ENCODE assay signal across 13 cellular contexts in genomic region chr9:116647515-116647809, GRCh38. TPM values are rescaled to one million over a fixed set of nuclear protein-coding genes. Genes with fewer than 3 reads are reported as not detected.
DNase-seq lines count a peak whose midpoint lies in the region; ATAC-seq, FAIRE-seq and TF ChIP-seq lines count a peak whose summit lies in the region.
"Had no signal": no experiment of that assay in that cellular context is flagged by ENCODE, and none has a peak within 500 bp of the region (broad histone marks: within the 10 kb centered on the region; RNA-seq: fewer than 3 reads in every experiment).

No MANE protein-coding gene starts in this region.

- H3K4me1 ChIP-seq in A549: peaks cover 5% of the 10 kb centered on the region; the same call in 2 of the 3 replicates
- no peaks in the 10 kb centered on the region for H3K4me1 ChIP-seq in body of pancreas

- CTCF ChIA-PET in A549 (lab: Yijun Ruan, JAX): interaction anchor here (0.6 to 10.4 kb wide), 19 partner anchors 8 to 1491 kb away, joined by 3 to 79 read pairs (median 6); no protein-coding TSS in a partner anchor

- TF ChIP-seq CTCF in A549 (IDR thresholded peaks at IDR 0.05) (no peak; the same call in 2 of the 3 replicates), body of pancreas (IDR thresholded peaks at IDR 0.05) (no peak), neural crest cell (conservative IDR thresholded peaks at IDR 0.05) (peak; percentile 18)

- peak overlapping the region in 1 of 2 experiments; percentile 29; a peak in 2 of 6 replicates for H3K27ac ChIP-seq in A549
- no peak overlapping the region for H3K27ac ChIP-seq in body of pancreas

- no peak overlapping the region for H3K4me3 Mint-ChIP-seq in neural crest cell
- H3K4me3 Mint-ChIP-seq: CD14-positive monocyte; endodermal cell; naive thymus-derived CD8-positive, alpha-beta T cell had no signal

- no peak for TF ChIP-seq RAD21 in A549 (conservative IDR thresholded peaks at IDR 0.05 in 1 of 2, IDR thresholded peaks at IDR 0.05 in 1 of 2)

- ATAC-seq in A549: peak; percentile 54 to 64; a peak in 4 of 6 replicates
- peak; percentile 13 for ATAC-seq in HG02798 (IDR thresholded peaks at IDR 0.05; ENCODE audit: poor library complexity, unreplicated experiment)
- peak; percentile 24 for ATAC-seq in body of pancreas
- ATAC-seq: naive thymus-derived CD8-positive, alpha-beta T cell had no signal

- no peaks in the 10 kb centered on the region for H3K27me3 ChIP-seq in body of pancreas

- no peak for FAIRE-seq in A549 (lab: Jason Lieb, UNC)

- H3K4me2 ChIP-seq in A549: no peak overlapping the region

- intact Hi-C loops in body of pancreas (cut with DNase I): loop anchor here (5.0 kb wide), 1 partner anchor 135 kb away; no protein-coding TSS in a partner anchor

- no peak overlapping the region for H3K27ac Mint-ChIP-seq in neural crest cell (ENCODE audit: unreplicated experiment)
- H3K27ac Mint-ChIP-seq: endodermal cell; naive thymus-derived CD8-positive, alpha-beta T cell had no signal

- no peaks in the 10 kb centered on the region for H3K36me3 ChIP-seq in body of pancreas (replicated peaks in 1 of 2; ENCODE audit: insufficient read depth in 1 of 2, low read depth in 2 of 2)

- no peaks in the 10 kb centered on the region for H3K36me3 Mint-ChIP-seq in neural crest cell (ENCODE audit: low read depth)
- H3K36me3 Mint-ChIP-seq: CD14-positive monocyte had no signal

- no peaks in the 10 kb centered on the region for H3K4me1 Mint-ChIP-seq in neural crest cell
- H3K4me1 Mint-ChIP-seq: CD14-positive monocyte; naive thymus-derived CD8-positive, alpha-beta T cell had no signal

- 87% methylated on average over 4 of the region's 4 CpGs for WGBS in A549 (ENCODE audit: missing lambda C conversion rate)
- 64 to 70% methylated on average over 4 of the region's 4 CpGs for WGBS in body of pancreas, 2 donors

- POLR2A ChIA-PET in A549 (lab: Yijun Ruan, JAX): interaction anchor here (0.7 kb wide), 1 partner anchor 244 kb away, joined by 4 read pairs; no protein-coding TSS in a partner anchor

- no peak for TF ChIP-seq POLR2A in A549 (IDR thresholded peaks at IDR 0.05; ENCODE audit: low read length)
- no peak for TF ChIP-seq POLR2A in body of pancreas (IDR thresholded peaks at IDR 0.05)

- H3K4me3 ChIP-seq in A549 (no peak overlapping the region), body of pancreas (no peak overlapping the region)

- no peaks in the 10 kb centered on the region for H3K27me3 Mint-ChIP-seq in neural crest cell (ENCODE audit: low read depth)
- H3K27me3 Mint-ChIP-seq: naive thymus-derived CD8-positive, alpha-beta T cell had no signal

- H3K9me3 ChIP-seq in A549 (no peaks in the 10 kb centered on the region), body of pancreas (no peaks in the 10 kb centered on the region)

- H3K9me3 Mint-ChIP-seq in neural crest cell: no peaks in the 10 kb centered on the region
- H3K9me3 Mint-ChIP-seq: CD14-positive monocyte; endodermal cell; naive thymus-derived CD8-positive, alpha-beta T cell had no signal

- TF ChIP-seq EP300 in A549 (IDR thresholded peaks at IDR 0.05): no peak

- no peak for DNase-seq in A549 (ENCODE audit: low read depth in 1 of 2, low spot score in 1 of 2)
- peak in 3 of 4 donors; percentile 15 to 24 (median 16) for DNase-seq in body of pancreas
- no peak for DNase-seq in neural crest cell (ENCODE audit: low read depth, low spot score)
- no peak for DNase-seq in foreskin melanocyte
- no peak for DNase-seq in activated CD4-positive, alpha-beta T cell treated with anti-CD3 and anti-CD28 coated beads, Interleukin-2, amount 50 U/mL, for 4 hours
- no peak for DNase-seq in DMS114 treated with DMSO at 0.1 percent for 48 hours (lab: John Stamatoyannopoulos, UW; ENCODE audit: unreplicated experiment)
- no peak for DNase-seq in NCI-H82 treated with DMSO at 0.1 percent for 48 hours (lab: John Stamatoyannopoulos, UW; ENCODE audit: unreplicated experiment)
- DNase-seq: activated CD4-positive, alpha-beta T cell treated with anti-CD3 and anti-CD28 coated beads for 48 hours; activated naive CD4-positive, alpha-beta T cell treated with anti-CD3 and anti-CD28 coated beads, Interleukin-2, amount 50 U/mL, for 16 hours; endodermal cell; naive thymus-derived CD8-positive, alpha-beta T cell had no signal

TF ChIP-seq in A549, 52 proteins besides CTCF, POLR2A, EP300 and RAD21:
- TF ChIP-seq ATOH8 (CRISPR knock-in tag; IDR thresholded peaks at IDR 0.05; ENCODE audit: low read depth): no peak
- TF ChIP-seq CHD4 (IDR thresholded peaks at IDR 0.05; ENCODE audit: borderline replicate concordance): no peak
- TF ChIP-seq MAFK (IDR thresholded peaks at IDR 0.05; ENCODE audit: partially characterized antibody): no peak
- no peak for TF ChIP-seq SMC3 (IDR thresholded peaks at IDR 0.05)
- TF ChIP-seq TFCP2L1 (CRISPR knock-in tag; IDR thresholded peaks at IDR 0.05): no peak
- TF ChIP-seq RNF2 (IDR thresholded peaks at IDR 0.05; ENCODE audit: borderline replicate concordance, low read depth): no peak

RNA-seq across cellular contexts. Expression of gene TRIM32, which starts 39.6 kb away (rescaled TPM):
- polyA plus RNA-seq in A549 (2011; rRNA removed) (23.8 and 29.0 TPM in 2 replicates), A549 (2017; fragmentation: RNase III; extraction: RNeasy Plus Mini Kit Qiagen cat#74134 plus additional on column Dnase treatment) (16.9 to 17.6 TPM (median 17.4 TPM) in 3 replicates)
- polyA plus RNA-seq in A549 (2012; cell fraction: cytosol; rRNA removed): 7.7 and 10.0 TPM in 2 replicates
- polyA plus RNA-seq in A549 (2012; cell fraction: nucleus; rRNA removed): 13.6 and 17.2 TPM in 2 replicates
- polyA minus RNA-seq in A549 (2011; rRNA and poly(A)+ RNA removed): 47.5 and 63.6 TPM in 2 replicates
- total RNA-seq in body of pancreas (10 to 100 TPM in 1 of 2 donors, 1 to 10 TPM in 1; 8.6 to 12.2 TPM), neural crest cell (21.4 and 21.5 TPM in 2 replicates)

Comparison
In these comparisons a context has a peak if more than half of its experiments do, and no peak if none do; other contexts are left out.
1. DNase-seq: peak in body of pancreas (3 of 4); none in A549 (0 of 2), neural crest cell (single experiment), foreskin melanocyte (single experiment), activated CD4-positive, alpha-beta T cell treated with anti-CD3 and anti-CD28 coated beads, Interleukin-2, amount 50 U/mL, for 4 hours (0 of 2), DMS114 treated with DMSO at 0.1 percent for 48 hours (single experiment) and NCI-H82 treated with DMSO at 0.1 percent for 48 hours (single experiment).
2. Peak in every context shown above with its lines, with median percentiles within 50 percentile points of each other: ATAC-seq.